Comparison of ENCODE assay signal across 9 cellular contexts in the genomic region with DNA sequence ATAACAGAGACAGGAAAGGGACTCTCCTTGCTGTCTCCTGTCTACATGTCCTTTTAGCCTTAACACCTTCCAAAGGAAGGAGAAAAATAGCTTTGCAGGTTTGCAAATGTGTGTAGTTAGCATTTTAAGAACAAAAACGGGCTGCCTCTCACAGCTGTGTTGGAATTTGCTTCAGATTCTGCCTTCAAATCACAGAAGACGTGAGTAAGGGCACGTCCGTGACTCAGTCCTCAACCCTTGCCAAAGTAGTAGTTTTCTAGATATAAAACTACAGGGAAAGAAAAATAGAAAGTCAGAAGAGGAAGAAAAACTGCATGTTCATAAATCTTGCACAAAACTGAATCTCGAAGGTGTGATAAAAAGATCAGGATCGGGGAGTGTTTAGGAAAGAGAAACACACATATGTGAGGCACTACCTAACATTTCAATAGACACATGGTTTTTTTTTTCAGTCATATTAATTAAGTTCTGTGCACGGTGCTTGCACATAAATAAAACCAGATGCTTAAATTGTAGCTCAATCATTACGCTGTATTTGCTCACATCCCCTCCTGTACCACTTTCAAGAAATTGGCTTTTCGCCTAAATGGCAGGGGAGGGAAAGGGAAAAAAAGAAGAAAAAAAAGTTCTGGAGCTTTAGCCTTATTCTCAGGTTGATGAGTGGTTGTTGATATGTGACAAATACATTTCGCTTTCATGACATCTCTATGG.
DNase-seq lines count a peak whose midpoint lies in the region; ATAC-seq and TF ChIP-seq lines count a peak whose summit lies in the region.
"Had no signal": no experiment of that assay in that cellular context is flagged by ENCODE, and none has a peak within 500 bp of the region (broad histone marks: within the 10 kb centered on the region; RNA-seq: fewer than 3 reads in every experiment).

No MANE protein-coding gene starts in this region.

- H3K27me3 ChIP-seq in gastroesophageal sphincter (no peaks in the 10 kb centered on the region), suprapubic skin (no peaks in the 10 kb centered on the region)

- H3K4me3 ChIP-seq in gastroesophageal sphincter (peak overlapping the region; percentile 15 to 17), suprapubic skin (peak overlapping the region; percentile 7)

- H3K9me3 ChIP-seq in gastroesophageal sphincter (no peaks in the 10 kb centered on the region), suprapubic skin (no peaks in the 10 kb centered on the region)

- no peak for TF ChIP-seq CTCF in gastroesophageal sphincter (IDR thresholded peaks at IDR 0.05)
- TF ChIP-seq CTCF in suprapubic skin (IDR thresholded peaks at IDR 0.05) = no peak

- H3K36me3 ChIP-seq in gastroesophageal sphincter = no peaks in the 10 kb centered on the region
- H3K36me3 ChIP-seq in suprapubic skin = no peaks in the 10 kb centered on the region

- TF ChIP-seq EP300 in gastroesophageal sphincter (IDR thresholded peaks at IDR 0.05) (no peak), suprapubic skin (IDR thresholded peaks at IDR 0.05) (no peak)

- H3K4me1 ChIP-seq in gastroesophageal sphincter = peaks cover 0 to 19% (median 5%) of the 10 kb centered on the region in 3 donors
- peaks cover 30% of the 10 kb centered on the region for H3K4me1 ChIP-seq in suprapubic skin

- no peak for TF ChIP-seq POLR2A in gastroesophageal sphincter (IDR thresholded peaks at IDR 0.05)
- no peak for TF ChIP-seq POLR2A in suprapubic skin (IDR thresholded peaks at IDR 0.05)

- WGBS in gastroesophageal sphincter (ENCODE audit: low coverage in 1 of 2), 2 donors = 19 to 22% methylated on average over 10 of the region's 10 CpGs
- 28% methylated on average over 10 of the region's 10 CpGs for WGBS in suprapubic skin

- H3K27ac ChIP-seq in gastroesophageal sphincter (peak overlapping the region in 2 of 4 donors; percentile 29 to 43), suprapubic skin (no peak overlapping the region)
- H3K27ac ChIP-seq: 22Rv1 had no signal

- DNase-seq in NCI-H1105 treated with DMSO at 0.1 percent for 48 hours (lab: John Stamatoyannopoulos, UW) = peak; percentile 56
- DNase-seq in NCI-H1105 (lab: John Stamatoyannopoulos, UW) = no peak
- DNase-seq in T1000 (lab: John Stamatoyannopoulos, UW) = peak; percentile 13
- no peak for DNase-seq in suprapubic skin (ENCODE audit: low spot score in 2 of 2)

- ATAC-seq in gastroesophageal sphincter = no peak
- no peak for ATAC-seq in GM21515 (IDR thresholded peaks at IDR 0.05; ENCODE audit: unreplicated experiment)
- ATAC-seq in HG03565 (IDR thresholded peaks at IDR 0.05; ENCODE audit: unreplicated experiment) = no peak
- no peak for ATAC-seq in HG02763 (IDR thresholded peaks at IDR 0.05; ENCODE audit: unreplicated experiment)

Comparison
In these comparisons a context has a peak if more than half of its experiments do, and no peak if none do; other contexts are left out.
1. DNase-seq: peak in NCI-H1105 treated with DMSO at 0.1 percent for 48 hours (single experiment) and T1000 (single experiment); none in NCI-H1105 (single experiment) and suprapubic skin (0 of 2).